Comparison of ENCODE assay signal across 17 cellular contexts in genomic region chr10:71431945-71432905, GRCh38. TPM values are rescaled to one million over a fixed set of nuclear protein-coding genes. Genes with fewer than 3 reads are reported as not detected.
DNase-seq lines count a peak whose midpoint lies in the region; ATAC-seq and TF ChIP-seq lines count a peak whose summit lies in the region.
"Had no signal": no experiment of that assay in that cellular context is flagged by ENCODE, and none has a peak within 500 bp of the region (broad histone marks: within the 10 kb centered on the region; RNA-seq: fewer than 3 reads in every experiment).

No MANE protein-coding gene starts in this region.

- H3K4me3 Mint-ChIP-seq in natural killer cell treated with Interleukin-12 subunit alpha and Interleukin-12 subunit beta and Interleukin-15 and Interleukin-18, amount 100 ng/mL, for 72 hours = peak overlapping the region; percentile 1
- no peak overlapping the region for H3K4me3 Mint-ChIP-seq in natural killer cell
- H3K4me3 Mint-ChIP-seq in stimulated activated naive B cell treated with anti-CD40 and anti-IgM and Interleukin-4, amounts not matched to agents 10 μg/mL and 1 μg/mL and 100 μg/mL, for 72 hours = no peak overlapping the region
- H3K4me3 Mint-ChIP-seq: memory B cell, T-helper 17 cell had no signal

- no peaks in the 10 kb centered on the region for H3K9me3 ChIP-seq in hepatocyte (ENCODE audit: low read depth)
- H3K9me3 ChIP-seq: Caco-2, Peyer's patch, suprapubic skin had no signal

- H2AFZ ChIP-seq in hepatocyte = no peak overlapping the region

- 82% methylated on average over 15 of the region's 16 CpGs for WGBS in hepatocyte (ENCODE audit: low lambda C conversion rate, missing lambda C conversion rate)

- H3K4me1 Mint-ChIP-seq in natural killer cell treated with Interleukin-12 subunit alpha and Interleukin-12 subunit beta and Interleukin-15 and Interleukin-18, amount 100 ng/mL, for 72 hours (ENCODE audit: low read depth in 2 of 2) = peaks cover 22 to 23% of the 10 kb centered on the region in 2 donors
- peaks cover 17 to 23% of the 10 kb centered on the region in 2 donors for H3K4me1 Mint-ChIP-seq in natural killer cell
- no peaks in the 10 kb centered on the region for H3K4me1 Mint-ChIP-seq in stimulated activated naive B cell treated with anti-CD40 and anti-IgM and Interleukin-4, amounts not matched to agents 10 μg/mL and 1 μg/mL and 100 μg/mL, for 72 hours

- H3K79me2 ChIP-seq in hepatocyte = no peaks in the 10 kb centered on the region

- no peaks in the 10 kb centered on the region for H3K4me1 ChIP-seq in hepatocyte (ENCODE audit: insufficient read depth)
- H3K4me1 ChIP-seq: Caco-2, Peyer's patch, suprapubic skin had no signal

- TF ChIP-seq CTCF in natural killer cell (IDR thresholded peaks at IDR 0.05) (no peak), astrocyte of the spinal cord (IDR thresholded peaks at IDR 0.05; ENCODE audit: low read depth, low read length) (peak; percentile 6), hepatocyte (IDR thresholded peaks at IDR 0.05; ENCODE audit: poor library complexity) (no peak)

- in situ Hi-C loops in astrocyte of the spinal cord (cut with HindIII; ENCODE audit: low sequenced_read_pairs) (no loop called here), KBM-7 (cut with MboI; ENCODE audit: low pct_unique_long_range_greater_than_20kb, low sequenced_read_pairs) (no loop called here)

- no peak overlapping the region for H3K4me2 ChIP-seq in hepatocyte
- H3K4me2 ChIP-seq: smooth muscle cell had no signal

- no peaks in the 10 kb centered on the region for H3K27me3 ChIP-seq in hepatocyte
- H3K27me3 ChIP-seq: Peyer's patch had no signal

- peaks cover 0 to 16% of the 10 kb centered on the region in 2 donors for H3K27me3 Mint-ChIP-seq in natural killer cell treated with Interleukin-12 subunit alpha and Interleukin-12 subunit beta and Interleukin-15 and Interleukin-18, amount 100 ng/mL, for 72 hours
- peaks cover 11% of the 10 kb centered on the region in 2 donors for H3K27me3 Mint-ChIP-seq in natural killer cell (ENCODE audit: low read depth in 2 of 2)
- H3K27me3 Mint-ChIP-seq in stimulated activated naive B cell treated with anti-CD40 and anti-IgM and Interleukin-4, amounts not matched to agents 10 μg/mL and 1 μg/mL and 100 μg/mL, for 72 hours = peaks cover 26 to 30% of the 10 kb centered on the region in 2 donors

- H3K36me3 Mint-ChIP-seq in natural killer cell treated with Interleukin-12 subunit alpha and Interleukin-12 subunit beta and Interleukin-15 and Interleukin-18, amount 100 ng/mL, for 72 hours = no peaks in the 10 kb centered on the region
- H3K36me3 Mint-ChIP-seq in natural killer cell = no peaks in the 10 kb centered on the region
- no peaks in the 10 kb centered on the region for H3K36me3 Mint-ChIP-seq in stimulated activated naive B cell treated with anti-CD40 and anti-IgM and Interleukin-4, amounts not matched to agents 10 μg/mL and 1 μg/mL and 100 μg/mL, for 72 hours
- H3K36me3 Mint-ChIP-seq: memory B cell had no signal

- DNase-seq in natural killer cell treated with Interleukin-12 subunit alpha and Interleukin-12 subunit beta and Interleukin-15 and Interleukin-18, amount 100 ng/mL, for 72 hours (ENCODE audit: low spot score) = no peak
- DNase-seq in natural killer cell (no peak), astrocyte of the spinal cord (ENCODE audit: low read depth, low spot score) (no peak), left lobe of liver (ENCODE audit: low spot score) (peak; percentile 32), KBM-7 (no peak), T-helper 1 cell (no peak), hepatocyte (ENCODE audit: low spot score) (no peak)
- DNase-seq in stimulated activated naive B cell treated with anti-CD40 and anti-IgM and Interleukin-4, amounts not matched to agents 10 μg/mL and 1 μg/mL and 100 μg/mL, for 72 hours = no peak
- DNase-seq: NCI-H1048, NCI-H446, occipital lobe, T-helper 17 cell had no signal

- H3K4me3 ChIP-seq in astrocyte of the spinal cord (ENCODE audit: low read depth, low read length) (no peak overlapping the region), hepatocyte (no peak overlapping the region)
- H3K4me3 ChIP-seq: Peyer's patch, smooth muscle cell, suprapubic skin had no signal

- no peak overlapping the region for H3K27ac Mint-ChIP-seq in natural killer cell treated with Interleukin-12 subunit alpha and Interleukin-12 subunit beta and Interleukin-15 and Interleukin-18, amount 100 ng/mL, for 72 hours
- no peak overlapping the region for H3K27ac Mint-ChIP-seq in natural killer cell
- H3K27ac Mint-ChIP-seq in stimulated activated naive B cell treated with anti-CD40 and anti-IgM and Interleukin-4, amounts not matched to agents 10 μg/mL and 1 μg/mL and 100 μg/mL, for 72 hours = no peak overlapping the region
- H3K27ac Mint-ChIP-seq: memory B cell, T-helper 17 cell had no signal

- H3K27ac ChIP-seq in hepatocyte = no peak overlapping the region
- H3K27ac ChIP-seq: Peyer's patch, suprapubic skin had no signal

- H3K36me3 ChIP-seq in hepatocyte (replicated peaks; ENCODE audit: insufficient read depth, low read depth) = no peaks in the 10 kb centered on the region
- H3K36me3 ChIP-seq: Peyer's patch, suprapubic skin had no signal

- no peaks in the 10 kb centered on the region for H3K9me2 ChIP-seq in hepatocyte (replicated peaks; ENCODE audit: insufficient read depth)

- ATAC-seq in natural killer cell treated with Interleukin-12 subunit alpha and Interleukin-12 subunit beta and Interleukin-15 and Interleukin-18, amount 100 ng/mL, for 72 hours = no peak
- ATAC-seq in natural killer cell (no peak), left lobe of liver (no peak)
- no peak for ATAC-seq in stimulated activated naive B cell treated with anti-CD40 and anti-IgM and Interleukin-4, amounts not matched to agents 10 μg/mL and 1 μg/mL and 100 μg/mL, for 72 hours (replicated peaks)
- ATAC-seq: T-helper 17 cell had no signal

- intact Hi-C loops in natural killer cell (cut with micrococcal nuclease) = no loop called here

- no peaks in the 10 kb centered on the region for H4K20me1 ChIP-seq in hepatocyte (ENCODE audit: insufficient read depth, poor library complexity, severe bottlenecking)

- no peaks in the 10 kb centered on the region for H3K9me3 Mint-ChIP-seq in natural killer cell treated with Interleukin-12 subunit alpha and Interleukin-12 subunit beta and Interleukin-15 and Interleukin-18, amount 100 ng/mL, for 72 hours
- no peaks in the 10 kb centered on the region for H3K9me3 Mint-ChIP-seq in natural killer cell
- H3K9me3 Mint-ChIP-seq in stimulated activated naive B cell treated with anti-CD40 and anti-IgM and Interleukin-4, amounts not matched to agents 10 μg/mL and 1 μg/mL and 100 μg/mL, for 72 hours = no peaks in the 10 kb centered on the region
- H3K9me3 Mint-ChIP-seq: memory B cell had no signal

RNA-seq across cellular contexts. Expression of gene CDH23, which starts 35.5 kb away (rescaled TPM):
- under 1 TPM in 1 of 2 donors, not detected in 1; 0.06 TPM for total RNA-seq in natural killer cell treated with Interleukin-12 subunit alpha and Interleukin-12 subunit beta and Interleukin-15 and Interleukin-18, amount 100 ng/mL, for 72 hours
- 1 to 10 TPM; 1.2 to 6.0 (median 4.3) TPM for total RNA-seq in natural killer cell
- total RNA-seq in left lobe of liver = 20.9 TPM
- total RNA-seq in hepatocyte = 0.30 and 0.56 TPM in 2 replicates
- 0.66 and 1.5 TPM in 2 replicates for polyA plus RNA-seq in hepatocyte
